In genomic region chr3:16816048-16816780, GRCh38 we compare ENCODE assay signal across 1 cellular context.
A peak's percentile ranks its signal among the peaks of the same experiment; 100 is the strongest.
TF ChIP-seq lines count a peak whose summit lies in the region.

No MANE protein-coding gene starts in this region.

TF ChIP-seq in GM12878, 131 proteins besides CTCF, POLR2A, EP300 and RAD21 (continued from another document):
- TF ChIP-seq CHD2 (IDR thresholded peaks at IDR 0.05; ENCODE audit: borderline replicate concordance, low read depth, low read length) (no peak), NR2F1 (conservative IDR thresholded peaks at IDR 0.05) (no peak), RUNX3 (IDR thresholded peaks at IDR 0.05; ENCODE audit: low read length) (peak; percentile 66; the same call in 1 of the 2 replicates), ATF2 (IDR thresholded peaks at IDR 0.05; ENCODE audit: low read length) (peak; percentile 64; the same call in 1 of the 2 replicates), MEF2B (IDR thresholded peaks at IDR 0.05; ENCODE audit: partially characterized antibody, poor library complexity, severe bottlenecking) (peak; percentile 55), MEF2A (IDR thresholded peaks at IDR 0.05; ENCODE audit: insufficient read depth, low read depth, low read length) (peak; percentile 78), NFIC (IDR thresholded peaks at IDR 0.05; ENCODE audit: low read depth, low read length) (peak; percentile 84; the same call in 1 of the 2 replicates), IKZF1 (conservative IDR thresholded peaks at IDR 0.05) (peak; percentile 61), NR2C1 (IDR thresholded peaks at IDR 0.05) (no peak)
